In the genomic region with DNA sequence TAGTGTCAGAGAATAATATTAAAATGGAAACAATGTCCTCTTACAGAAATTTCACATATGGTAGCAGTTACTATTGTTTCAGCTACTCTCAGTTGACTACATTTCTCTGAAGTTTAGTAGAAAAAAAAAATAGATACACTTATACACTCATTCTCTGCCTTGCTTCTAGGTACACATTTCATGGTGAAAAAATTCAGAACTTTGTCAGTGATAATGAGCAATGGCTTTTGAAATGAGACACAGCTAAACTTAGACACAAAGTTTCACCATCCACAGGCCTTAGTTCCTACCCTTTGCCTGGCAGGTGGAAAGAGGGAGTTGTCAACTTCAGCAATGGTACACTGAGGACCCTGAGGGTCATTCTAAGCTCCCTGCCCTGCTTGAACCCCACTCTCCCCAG, we compare ENCODE assay signal across 20 cellular contexts.
DNase-seq lines count a peak whose midpoint lies in the region; ATAC-seq and TF ChIP-seq lines count a peak whose summit lies in the region.
"Had no signal": no experiment of that assay in that cellular context is flagged by ENCODE, and none has a peak within 500 bp of the region (broad histone marks: within the 10 kb centered on the region; RNA-seq: fewer than 3 reads in every experiment).

No MANE protein-coding gene starts in this region.

- no peaks in the 10 kb centered on the region for H3K36me3 ChIP-seq in adipocyte (ENCODE audit: control insufficient read depth, insufficient read depth, low read length, severe bottlenecking)
- H3K36me3 ChIP-seq in colonic mucosa: no peaks in the 10 kb centered on the region

- no peak overlapping the region for H3K9ac ChIP-seq in adipocyte (ENCODE audit: low read length)
- no peak overlapping the region for H3K9ac ChIP-seq in colonic mucosa (ENCODE audit: low read depth in 2 of 2, low read length in 2 of 2)

- ATAC-seq in HG02852 (IDR thresholded peaks at IDR 0.05; ENCODE audit: unreplicated experiment) (no peak), HG02798 (IDR thresholded peaks at IDR 0.05; ENCODE audit: poor library complexity, unreplicated experiment) (no peak)
- ATAC-seq: A549, GM12878, GM23338, HCT116 had no signal

- H3K27ac ChIP-seq in colonic mucosa: no peak overlapping the region
- H3K27ac ChIP-seq: A549 had no signal

- H3K4me1 ChIP-seq in adipocyte (ENCODE audit: control insufficient read depth, insufficient read depth, low read length): no peaks in the 10 kb centered on the region
- no peaks in the 10 kb centered on the region for H3K4me1 ChIP-seq in colonic mucosa
- H3K4me1 ChIP-seq: A549 had no signal

- H3K27me3 Mint-ChIP-seq in mesothelial cell of epicardium (ENCODE audit: low read depth): no peaks in the 10 kb centered on the region

- TF ChIP-seq CTCF in mesothelial cell of epicardium (IDR thresholded peaks at IDR 0.05; ENCODE audit: unreplicated experiment): no peak
- TF ChIP-seq CTCF in colonic mucosa (IDR thresholded peaks at IDR 0.05): no peak

- DNase-seq in RPMI7951 (ENCODE audit: low read depth): peak; percentile 25
- peak; percentile 12 for DNase-seq in adipocyte (ENCODE audit: low read depth)
- DNase-seq in mesothelial cell of epicardium (ENCODE audit: low spot score in 2 of 2, unreplicated experiment in 2 of 2): no peak
- DNase-seq in colonic mucosa: no peak
- no peak for DNase-seq in activated effector memory CD4-positive, alpha-beta T cell treated with anti-CD3 and anti-CD28 coated beads, Interleukin-2, amount 50 U/mL, for 16 hours
- DNase-seq: 8988T; ACHN; C1 segment of cervical spinal cord; Calu3; CD4-positive, alpha-beta memory T cell; COR-L47; DMS153; DND-41; H9 had no signal

- no peaks in the 10 kb centered on the region for H3K9me3 Mint-ChIP-seq in mesothelial cell of epicardium
- H3K9me3 Mint-ChIP-seq: GM23338, H9 had no signal

- H3K27me3 ChIP-seq in adipocyte (replicated peaks; ENCODE audit: control insufficient read depth, insufficient read depth, low read length): no peaks in the 10 kb centered on the region
- no peaks in the 10 kb centered on the region for H3K27me3 ChIP-seq in colonic mucosa

- H3K4me3 ChIP-seq in adipocyte (ENCODE audit: low read length): no peak overlapping the region
- no peak overlapping the region for H3K4me3 ChIP-seq in colonic mucosa
- H3K4me3 ChIP-seq: A549, GM12878, GM23338 had no signal

- H3K27ac Mint-ChIP-seq in mesothelial cell of epicardium: peak overlapping the region; percentile 66
- H3K27ac Mint-ChIP-seq: CD4-positive, alpha-beta memory T cell; GM23338; H9 had no signal

- intact Hi-C loops in colonic mucosa (cut with DNase I): no loop called here

- H3K4me1 Mint-ChIP-seq in mesothelial cell of epicardium: peaks cover 28% of the 10 kb centered on the region
- H3K4me1 Mint-ChIP-seq: CD4-positive, alpha-beta memory T cell had no signal

- H3K36me3 Mint-ChIP-seq in mesothelial cell of epicardium: no peaks in the 10 kb centered on the region
- H3K36me3 Mint-ChIP-seq: CD4-positive, alpha-beta memory T cell had no signal

- no peak overlapping the region for H3K4me3 Mint-ChIP-seq in mesothelial cell of epicardium
- H3K4me3 Mint-ChIP-seq: CD4-positive, alpha-beta memory T cell; GM23338; H9 had no signal

- no peaks in the 10 kb centered on the region for H3K9me3 ChIP-seq in adipocyte (ENCODE audit: control insufficient read depth, low read length)
- no peaks in the 10 kb centered on the region for H3K9me3 ChIP-seq in colonic mucosa
- H3K9me3 ChIP-seq: A549 had no signal

Comparison
In these comparisons a context has a peak if more than half of its experiments do, and no peak if none do; other contexts are left out.
1. DNase-seq: peak in RPMI7951 (single experiment) and adipocyte (single experiment); none in mesothelial cell of epicardium (0 of 2), colonic mucosa (single experiment) and activated effector memory CD4-positive, alpha-beta T cell treated with anti-CD3 and anti-CD28 coated beads, Interleukin-2, amount 50 U/mL, for 16 hours (single experiment).